In the genomic region with DNA sequence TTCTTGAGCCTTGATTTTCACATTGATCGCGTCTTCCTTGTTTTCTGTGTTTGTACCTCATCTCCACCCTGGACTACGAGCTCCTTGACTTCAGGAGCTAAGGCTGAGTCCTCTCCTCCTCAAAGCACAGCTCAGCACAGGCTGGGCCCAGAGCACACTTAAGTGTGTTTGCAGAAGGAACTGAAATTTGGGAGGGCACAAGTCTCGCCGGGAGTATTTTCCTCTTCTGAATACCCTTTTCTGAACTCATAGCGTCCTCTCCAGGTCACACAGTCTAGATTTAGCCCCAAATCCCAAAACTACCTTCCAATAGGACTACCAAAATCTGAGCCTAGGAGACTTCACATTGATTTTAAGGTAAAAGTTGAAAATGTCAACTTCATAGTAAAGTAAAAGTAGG, we compare ENCODE assay signal across 22 cellular contexts.
"Had no signal": no experiment of that assay in that cellular context is flagged by ENCODE, and none has a peak within 500 bp of the region (broad histone marks: within the 10 kb centered on the region; RNA-seq: fewer than 3 reads in every experiment).

No MANE protein-coding gene starts in this region.

- H3K4me1 ChIP-seq: colonic mucosa, suprapubic skin had no signal

- ATAC-seq: left cardiac atrium; natural killer cell treated with Interleukin-12 subunit alpha and Interleukin-12 subunit beta and Interleukin-15 and Interleukin-18, amount 100 ng/mL, for 72 hours had no signal

- H3K9me3 Mint-ChIP-seq: stimulated activated naive CD8-positive, alpha-beta T cell treated with anti-CD3 and anti-CD28 coated beads, Interleukin-15, Interleukin-2, amounts not matched to agents 100 ng/mL and 50 ng/mL, for 24 hours had no signal

- H3K9me3 ChIP-seq: colonic mucosa, right atrium auricular region, suprapubic skin had no signal

- H3K36me3 ChIP-seq: colonic mucosa had no signal

- H3K4me3 ChIP-seq: colonic mucosa, lung, right atrium auricular region, suprapubic skin had no signal

- H3K4me3 Mint-ChIP-seq: activated B cell treated with CpG ODN at 0.5 μM for 24 hours; activated CD4-positive, alpha-beta memory T cell treated with anti-CD3 and anti-CD28 coated beads for 36 hours; activated naive CD8-positive, alpha-beta T cell; mesothelial cell of epicardium; natural killer cell treated with Interleukin-12 subunit alpha and Interleukin-12 subunit beta and Interleukin-15 and Interleukin-18, amount 100 ng/mL, for 72 hours; stimulated activated naive CD8-positive, alpha-beta T cell treated with anti-CD3 and anti-CD28 coated beads, Interleukin-15, Interleukin-2, amounts not matched to agents 100 ng/mL and 50 ng/mL, for 24 hours had no signal

- H3K4me1 Mint-ChIP-seq: activated B cell treated with CpG ODN at 0.5 μM for 24 hours had no signal

- H3K27me3 Mint-ChIP-seq: activated naive CD8-positive, alpha-beta T cell; progenitor cell of endocrine pancreas; stimulated activated naive CD8-positive, alpha-beta T cell treated with anti-CD3 and anti-CD28 coated beads, Interleukin-15, Interleukin-2, amounts not matched to agents 100 ng/mL and 50 ng/mL, for 24 hours had no signal

- H3K36me3 Mint-ChIP-seq: mesothelial cell of epicardium had no signal

- H3K27ac ChIP-seq: colonic mucosa, suprapubic skin had no signal

- DNase-seq: activated B cell treated with CpG ODN at 0.5 μM for 24 hours; activated CD4-positive, alpha-beta memory T cell treated with anti-CD3 and anti-CD28 coated beads for 36 hours; activated CD4-positive, alpha-beta T cell treated with anti-CD3 and anti-CD28 coated beads for 4 hours; activated T-cell treated with anti-CD3 and anti-CD28 coated beads for 4 hours; amygdala; central memory CD4-positive, alpha-beta T cell; colonic mucosa; effector CD4-positive, alpha-beta T cell; left cardiac atrium; nucleus accumbens; small intestine; stimulated activated CD4-positive, alpha-beta T cell treated with anti-CD3 and anti-CD28 coated beads, Interleukin-15, amount 100 ng/mL, for 24 hours; stimulated activated CD4-positive, alpha-beta T cell treated with anti-CD3 and anti-CD28 coated beads, Interleukin-2, amount 100 ng/mL, for 48 hours; trophoblast cell had no signal

- H3K27ac Mint-ChIP-seq: activated B cell treated with CpG ODN at 0.5 μM for 24 hours; activated CD4-positive, alpha-beta memory T cell treated with anti-CD3 and anti-CD28 coated beads for 36 hours; activated naive CD8-positive, alpha-beta T cell; mesothelial cell of epicardium; natural killer cell treated with Interleukin-12 subunit alpha and Interleukin-12 subunit beta and Interleukin-15 and Interleukin-18, amount 100 ng/mL, for 72 hours; progenitor cell of endocrine pancreas; stimulated activated naive CD8-positive, alpha-beta T cell treated with anti-CD3 and anti-CD28 coated beads, Interleukin-15, Interleukin-2, amounts not matched to agents 100 ng/mL and 50 ng/mL, for 24 hours had no signal

- H3K27me3 ChIP-seq: colonic mucosa, right atrium auricular region, suprapubic skin had no signal
